17 cellular contexts compared by ENCODE assay signal in the genomic region with DNA sequence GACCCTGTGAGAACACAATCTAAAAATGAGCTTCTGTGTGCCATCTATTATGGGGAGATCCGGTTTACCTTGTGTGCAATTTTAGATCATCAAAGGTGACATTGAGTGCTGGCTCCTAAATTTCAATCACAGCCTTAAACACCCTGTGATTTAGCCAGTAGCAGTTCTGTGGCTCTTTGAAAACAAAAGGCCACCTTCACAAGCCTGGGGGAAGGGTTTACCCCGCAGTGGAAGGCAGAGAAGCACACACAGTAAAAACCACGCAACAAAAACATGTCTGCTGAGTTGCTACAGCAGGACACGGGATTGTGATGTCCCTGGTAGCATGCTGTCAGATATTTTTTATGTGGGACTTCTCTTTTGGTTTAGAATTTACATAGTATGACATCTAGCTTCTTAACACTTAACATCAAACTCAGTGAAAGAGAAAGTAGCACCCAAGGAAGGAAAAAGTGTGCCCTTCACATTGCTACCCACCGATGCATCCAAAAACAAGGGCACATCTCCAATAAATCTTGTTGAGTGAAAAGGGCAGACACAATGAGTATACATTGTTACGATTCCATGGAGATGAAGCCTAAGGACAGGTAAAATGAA. TPM values are rescaled to one million over a fixed set of nuclear protein-coding genes. Genes with fewer than 3 reads are reported as not detected.
DNase-seq lines count a peak whose midpoint lies in the region; ATAC-seq and TF ChIP-seq lines count a peak whose summit lies in the region.
"Had no signal": no experiment of that assay in that cellular context is flagged by ENCODE, and none has a peak within 500 bp of the region (broad histone marks: within the 10 kb centered on the region; RNA-seq: fewer than 3 reads in every experiment).

No MANE protein-coding gene starts in this region.

- H3K27me3 ChIP-seq in GM23248 (replicated peaks; ENCODE audit: insufficient read depth) (no peaks in the 10 kb centered on the region), SJCRH30 (no peaks in the 10 kb centered on the region), endodermal cell (ENCODE audit: control insufficient read depth, insufficient read depth, low read length, poor library complexity, severe bottlenecking) (no peaks in the 10 kb centered on the region), thyroid gland (no peaks in the 10 kb centered on the region)
- H3K27me3 ChIP-seq: Peyer's patch, tibial artery had no signal

- H3K9me3 ChIP-seq in GM23248 (ENCODE audit: low read depth) = no peaks in the 10 kb centered on the region
- no peaks in the 10 kb centered on the region for H3K9me3 ChIP-seq in SJCRH30 (replicated peaks)
- no peaks in the 10 kb centered on the region for H3K9me3 ChIP-seq in endodermal cell (ENCODE audit: control insufficient read depth, low read length)
- H3K9me3 ChIP-seq in thyroid gland = no peaks in the 10 kb centered on the region
- H3K9me3 ChIP-seq: Peyer's patch, spleen, tibial artery had no signal

- H3K4me3 ChIP-seq in GM23248 (no peak overlapping the region), SJCRH30 (no peak overlapping the region), endodermal cell (ENCODE audit: low read length) (no peak overlapping the region), thyroid gland (replicated peaks in 1 of 3) (no peak overlapping the region)
- H3K4me3 ChIP-seq: Peyer's patch, spleen had no signal

- peaks cover 10% of the 10 kb centered on the region; the same call in 1 of the 2 replicates for H3F3A ChIP-seq in GM23248 (ENCODE audit: insufficient read depth)

- H3K9me3 Mint-ChIP-seq in endodermal cell = no peaks in the 10 kb centered on the region
- H3K9me3 Mint-ChIP-seq in nephron progenitor cell = no peaks in the 10 kb centered on the region
- H3K9me3 Mint-ChIP-seq: activated T-cell treated with anti-CD3 and anti-CD28 coated beads, Interleukin-2, amount 50 U/mL, for 4 hours; stimulated activated effector memory CD8-positive, alpha-beta T cell treated with anti-CD3 and anti-CD28 coated beads, Interleukin-12 subunit alpha, Interleukin-12 subunit beta, amount 100 ng/mL, for 72 hours had no signal

- peaks cover 13% of the 10 kb centered on the region for H3K4me1 ChIP-seq in GM23248 (ENCODE audit: insufficient read depth)
- H3K4me1 ChIP-seq in SJCRH30 = peaks cover 26% of the 10 kb centered on the region
- H3K4me1 ChIP-seq in endodermal cell (ENCODE audit: control insufficient read depth, insufficient read depth, low read length) = peaks cover 9% of the 10 kb centered on the region
- no peaks in the 10 kb centered on the region for H3K4me1 ChIP-seq in thyroid gland
- H3K4me1 ChIP-seq: Peyer's patch had no signal

- TF ChIP-seq CTCF in endodermal cell (conservative IDR thresholded peaks at IDR 0.05) (no peak), nephron progenitor cell (IDR thresholded peaks at IDR 0.05) (no peak), thyroid gland (IDR thresholded peaks at IDR 0.05) (no peak)

- H3K27ac Mint-ChIP-seq in endodermal cell (no peak overlapping the region), nephron progenitor cell (peak overlapping the region; percentile 52)
- H3K27ac Mint-ChIP-seq: progenitor cell of endocrine pancreas; stimulated activated effector memory CD8-positive, alpha-beta T cell treated with anti-CD3 and anti-CD28 coated beads, Interleukin-12 subunit alpha, Interleukin-12 subunit beta, amount 100 ng/mL, for 72 hours had no signal

- no peak for TF ChIP-seq POLR2A in thyroid gland (IDR thresholded peaks at IDR 0.05)

- no peaks in the 10 kb centered on the region for H3K27me3 Mint-ChIP-seq in endodermal cell (ENCODE audit: insufficient read depth)
- peaks cover 7% of the 10 kb centered on the region for H3K27me3 Mint-ChIP-seq in nephron progenitor cell (ENCODE audit: low read depth, poor library complexity)

- no peaks in the 10 kb centered on the region for H3K9me2 ChIP-seq in GM23248 (ENCODE audit: insufficient read depth)

- H4K20me1 ChIP-seq in GM23248 (ENCODE audit: insufficient read depth) = no peaks in the 10 kb centered on the region

- H3K79me2 ChIP-seq in GM23248 (ENCODE audit: insufficient read depth) = no peaks in the 10 kb centered on the region

- H3K27ac ChIP-seq in GM23248 = no peak overlapping the region
- H3K27ac ChIP-seq in SJCRH30 = peak overlapping the region; percentile 85
- peak overlapping the region; percentile 90 for H3K27ac ChIP-seq in endodermal cell (ENCODE audit: low read depth, low read length)
- no peak overlapping the region for H3K27ac ChIP-seq in thyroid gland
- H3K27ac ChIP-seq: Peyer's patch, spleen, tibial artery had no signal

- H3K36me3 ChIP-seq in GM23248 (ENCODE audit: low read depth) (no peaks in the 10 kb centered on the region), SJCRH30 (no peaks in the 10 kb centered on the region), endodermal cell (ENCODE audit: control insufficient read depth, insufficient read depth, low read length) (no peaks in the 10 kb centered on the region), thyroid gland (no peaks in the 10 kb centered on the region)
- H3K36me3 ChIP-seq: Peyer's patch, spleen, tibial artery had no signal

- H3K36me3 Mint-ChIP-seq in endodermal cell (ENCODE audit: low read depth) = no peaks in the 10 kb centered on the region
- no peaks in the 10 kb centered on the region for H3K36me3 Mint-ChIP-seq in nephron progenitor cell (ENCODE audit: low read depth)

- no peak for ATAC-seq in HG03354 (IDR thresholded peaks at IDR 0.05; ENCODE audit: poor library complexity, severe bottlenecking, unreplicated experiment)
- ATAC-seq: stimulated activated effector memory CD8-positive, alpha-beta T cell treated with anti-CD3 and anti-CD28 coated beads, Interleukin-12 subunit alpha, Interleukin-12 subunit beta, amount 100 ng/mL, for 72 hours had no signal

- 95 to 97% methylated on average over 6 of the region's 6 CpGs for WGBS in GM23248 (ENCODE audit: low coverage in 1 of 2, low lambda C conversion rate in 2 of 2, missing lambda C conversion rate in 2 of 2), 2 experiments
- WGBS in endodermal cell (ENCODE audit: insufficient coverage in 1 of 2, insufficient read length in 1 of 2), 2 experiments = 81 to 93% methylated on average over 4 to 6 of the region's 6 CpGs
- WGBS in thyroid gland, 2 donors = 64 to 69% methylated on average over 6 of the region's 6 CpGs

- H3K4me3 Mint-ChIP-seq in endodermal cell = no peak overlapping the region
- no peak overlapping the region for H3K4me3 Mint-ChIP-seq in nephron progenitor cell
- H3K4me3 Mint-ChIP-seq: activated T-cell treated with anti-CD3 and anti-CD28 coated beads, Interleukin-2, amount 50 U/mL, for 4 hours; stimulated activated effector memory CD8-positive, alpha-beta T cell treated with anti-CD3 and anti-CD28 coated beads, Interleukin-12 subunit alpha, Interleukin-12 subunit beta, amount 100 ng/mL, for 72 hours had no signal

- in situ Hi-C loops in GM23248 (cut with MboI) = loop anchor here (10.0 kb wide), 1 partner anchor 56 kb away; no protein-coding TSS in a partner anchor

- DNase-seq in GM23248 = no peak
- peak in 1 of 2 experiments; percentile 29 for DNase-seq in SJCRH30
- DNase-seq in endodermal cell = no peak
- no peak for DNase-seq in nephron progenitor cell
- DNase-seq in stimulated activated CD4-positive, alpha-beta T cell treated with anti-CD3 and anti-CD28 coated beads, Interleukin-12 subunit alpha, Interleukin-12 subunit beta, amount 100 ng/mL, for 4 hours = no peak
- DNase-seq in thyroid gland = no peak
- DNase-seq: activated CD4-positive, alpha-beta T cell treated with anti-CD3 and anti-CD28 coated beads, Interleukin-2, amount 50 U/mL, for 48 hours; activated T-cell treated with anti-CD3 and anti-CD28 coated beads, Interleukin-2, amount 50 U/mL, for 4 hours; central memory CD4-positive, alpha-beta T cell; NCI-H1105; NCI-H82; Peyer's patch; spleen; tibial artery had no signal

- H3K4me2 ChIP-seq in GM23248 (ENCODE audit: unreplicated experiment) = no peak overlapping the region

- H3K9ac ChIP-seq in GM23248 (no peak overlapping the region), endodermal cell (ENCODE audit: extremely low read depth, low read length, poor library complexity, severe bottlenecking) (no peak overlapping the region)

- H3K4me1 Mint-ChIP-seq in endodermal cell (peaks cover 27% of the 10 kb centered on the region), nephron progenitor cell (peaks cover 62% of the 10 kb centered on the region)

- H2AFZ ChIP-seq in GM23248 = 0 out of 2 replicates have a peak overlapping the region, but pooled peaks have one; percentile 8

- intact Hi-C loops in thyroid gland (cut with DNase I) = no loop called here

RNA-seq across cellular contexts. Expression of gene RNF152, which starts 56.1 kb away (rescaled TPM):
- total RNA-seq in GM23248 (2014; rRNA removed; shearing (Covaris generic)) = 5.4 and 11.3 TPM in 2 replicates
- 1.9 and 2.3 TPM in 2 replicates for polyA plus RNA-seq in GM23248 (2016; fragmentation: Nextera tagmentation; extraction: Ambion mirVana)
- total RNA-seq in SJCRH30 (2014; rRNA removed; shearing (Covaris generic)) = 20.8 and 22.9 TPM in 2 replicates
- 100 to 1,000 TPM in 1 of 2 donors, 10 to 100 TPM in 1; 90.8 to 119 TPM for total RNA-seq in endodermal cell
- 15.9 TPM for polyA plus RNA-seq in endodermal cell (2013, experiment 1 of 2)
- polyA plus RNA-seq in endodermal cell (2013, experiment 2 of 2) = 23.3 TPM
- 10 to 100 TPM; 19.4 to 28.7 (median 21.8) TPM for total RNA-seq in thyroid gland

Comparison
In these comparisons a context has a peak if more than half of its experiments do, and no peak if none do; other contexts are left out.
1. H3K27ac ChIP-seq: peak in SJCRH30 (single experiment) and endodermal cell (single experiment); none in GM23248 (single experiment) and thyroid gland (0 of 3).